Comparison of ENCODE assay signal across 1 cellular context in genomic region chr18:31497404-31497710, GRCh38.
TF ChIP-seq lines count a peak whose summit lies in the region.

No MANE protein-coding gene starts in this region.

TF ChIP-seq in K562, 482 proteins besides CTCF, POLR2A, EP300 and RAD21 (continued from another document):
- TF ChIP-seq ARID4B (CRISPR knock-in tag; IDR thresholded peaks at IDR 0.05) (no peak), FOXJ3 (CRISPR knock-in tag; IDR thresholded peaks at IDR 0.05) (no peak), MAZ (CRISPR knock-in tag; conservative IDR thresholded peaks at IDR 0.05 in 1 of 2, IDR thresholded peaks at IDR 0.05 in 1 of 2) (no peak), COPS2 (conservative IDR thresholded peaks at IDR 0.05) (no peak), HIVEP1 (CRISPR knock-in tag; IDR thresholded peaks at IDR 0.05) (no peak), ZNF217 (CRISPR knock-in tag; IDR thresholded peaks at IDR 0.05) (no peak), TRIM25 (IDR thresholded peaks at IDR 0.05; ENCODE audit: borderline replicate concordance) (no peak)
